Comparison of ENCODE assay signal across 8 cellular contexts in the genomic region with DNA sequence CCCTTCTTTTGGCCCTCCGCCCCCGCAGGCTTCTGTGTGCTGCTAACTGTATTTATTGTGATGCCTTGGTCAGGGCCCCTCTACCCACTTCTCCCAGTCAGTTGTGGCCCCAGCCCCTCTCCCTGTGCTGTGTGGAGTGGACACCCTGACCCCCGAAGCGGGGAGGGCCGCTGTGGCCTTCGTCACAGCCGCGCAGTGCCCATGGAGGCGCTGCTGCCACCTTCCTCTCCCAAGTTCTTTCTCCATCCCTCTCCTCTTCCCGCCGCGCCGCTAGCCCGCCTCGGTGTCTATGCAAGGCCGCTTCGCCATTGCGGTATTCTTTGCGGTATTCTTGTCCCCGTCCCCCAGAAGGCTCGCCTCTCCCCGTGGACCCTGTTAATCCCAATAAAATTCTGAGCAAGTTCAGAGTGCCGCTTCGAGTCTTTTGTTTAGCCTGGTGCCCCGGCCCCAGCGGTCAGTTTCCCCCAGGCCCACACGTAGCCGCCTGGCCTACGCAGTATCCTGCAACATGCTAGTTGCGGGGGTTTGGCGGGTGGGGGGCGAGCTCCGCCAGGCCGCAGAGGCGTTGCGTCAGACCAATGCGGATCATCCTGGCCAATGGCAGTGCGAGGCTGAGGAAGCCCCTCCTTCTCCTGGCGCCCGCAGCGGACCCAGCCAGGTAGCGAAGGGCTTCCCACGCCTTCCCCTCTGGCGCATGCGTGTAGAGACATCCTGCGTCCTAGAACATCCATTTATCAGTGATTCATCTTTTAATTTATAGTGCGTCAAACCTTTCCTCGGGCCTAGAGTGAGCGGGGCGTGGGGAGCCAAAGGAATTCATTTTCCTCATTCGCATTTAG. TPM values are rescaled to one million over a fixed set of nuclear protein-coding genes. Genes with fewer than 3 reads are reported as not detected.
DNase-seq lines count a peak whose midpoint lies in the region; ATAC-seq and TF ChIP-seq lines count a peak whose summit lies in the region.

No MANE protein-coding gene starts in this region.

- ATAC-seq in GM21529 (IDR thresholded peaks at IDR 0.05; ENCODE audit: unreplicated experiment) (peak; percentile 51), esophagus mucosa (peak; percentile 85), HG03196 (IDR thresholded peaks at IDR 0.05; ENCODE audit: unreplicated experiment) (no peak)

- peak overlapping the region; percentile 55 for H3K9ac ChIP-seq in mucosa of stomach (ENCODE audit: low read length)

- H3K4me1 ChIP-seq in mucosa of stomach (ENCODE audit: control insufficient read depth, insufficient read depth, low read length), result no peaks in the 10 kb centered on the region

- H3K27me3 ChIP-seq in mucosa of stomach (ENCODE audit: control insufficient read depth, insufficient read depth, low read length), result no peaks in the 10 kb centered on the region

- DNase-seq in AG09309 (ENCODE audit: low read depth), result peak; percentile 38
- DNase-seq in NCI-H460 (ENCODE audit: extremely low read depth, low read depth), result peak; percentile 47
- DNase-seq in activated T-cell treated with anti-CD3 and anti-CD28 coated beads, Interleukin-2, amount 50 U/mL, for 48 hours, result peak; percentile 79 to 84
- peak; percentile 47 to 75 for DNase-seq in stimulated activated CD8-positive, alpha-beta memory T cell treated with anti-CD3 and anti-CD28 coated beads, Interleukin-4, amount 100 ng/mL, for 4 hours (ENCODE audit: low read depth in 2 of 2, low spot score in 1 of 2)

- peak overlapping the region; percentile 9 for H3K4me3 ChIP-seq in AG09309 (ENCODE audit: control insufficient read depth, low read depth, low read length)
- no peak overlapping the region for H3K4me3 ChIP-seq in mucosa of stomach (ENCODE audit: low read length)

- H3K9me3 ChIP-seq in mucosa of stomach (ENCODE audit: control insufficient read depth, low read length), result no peaks in the 10 kb centered on the region

- H3K36me3 ChIP-seq in mucosa of stomach (ENCODE audit: control insufficient read depth, insufficient read depth, low read length), result no peaks in the 10 kb centered on the region

- TF ChIP-seq CTCF in AG09309 (IDR thresholded peaks at IDR 0.05; ENCODE audit: control insufficient read depth, insufficient read depth, low read depth, low read length, missing control alignments), result no peak

RNA-seq across cellular contexts. Expression of a gene that starts 5.6 kb away (rescaled TPM):
- total RNA-seq in NCI-H460 (2014; rRNA removed; shearing (Covaris generic)), result 6.4 and 8.0 TPM in 2 replicates
- polyA plus RNA-seq in NCI-H460 (2014; cell fraction: nucleus; rRNA removed), result 11.6 and 15.2 TPM in 2 replicates
- total RNA-seq in esophagus mucosa, result 6.6 TPM

RNA-seq across cellular contexts. Expression of a gene that starts 6.2 kb away (rescaled TPM):
- 9.9 and 10.4 TPM in 2 replicates for total RNA-seq in NCI-H460 (2014; rRNA removed; shearing (Covaris generic))
- polyA plus RNA-seq in NCI-H460 (2014; cell fraction: nucleus; rRNA removed), result 31.8 and 32.2 TPM in 2 replicates
- 2.5 TPM for total RNA-seq in esophagus mucosa

RNA-seq across cellular contexts. Expression of a gene that starts 39.8 kb away (rescaled TPM):
- 0.46 and 1.2 TPM in 2 replicates for total RNA-seq in NCI-H460 (2014; rRNA removed; shearing (Covaris generic))
- 0.21 and 0.27 TPM in 2 replicates for polyA plus RNA-seq in NCI-H460 (2014; cell fraction: nucleus; rRNA removed)
- total RNA-seq in esophagus mucosa, result 0.08 TPM
